ENCODE assay signal across 9 cellular contexts in genomic region chr2:126998486-126998885, GRCh38.
"Had no signal": no experiment of that assay in that cellular context is flagged by ENCODE, and none has a peak within 500 bp of the region (broad histone marks: within the 10 kb centered on the region; RNA-seq: fewer than 3 reads in every experiment).

No MANE protein-coding gene starts in this region.

- DNase-seq: H9, HCEC 1CT, Kasumi-1, KG1 had no signal

- H2AFZ ChIP-seq: GM23338 had no signal

- H3K36me3 Mint-ChIP-seq: IgD-negative memory B cell had no signal

- H3K27ac Mint-ChIP-seq: GM23338, IgD-negative memory B cell had no signal

- H3K27me3 Mint-ChIP-seq: IgD-negative memory B cell had no signal

- ATAC-seq: GM23338 had no signal

- FAIRE-seq: H1, H54 had no signal

- H3K4me1 Mint-ChIP-seq: IgD-negative memory B cell had no signal

- H3K4me3 Mint-ChIP-seq: GM23338, H9, IgD-negative memory B cell had no signal

- H3K4me3 ChIP-seq: GM23338 had no signal

- H3K4me2 ChIP-seq: GM23338 had no signal

- H3K27ac ChIP-seq: HL-60 had no signal

- H3K9me3 Mint-ChIP-seq: GM23338, H9, IgD-negative memory B cell had no signal
